8 cellular contexts compared by ENCODE assay signal in the genomic region with DNA sequence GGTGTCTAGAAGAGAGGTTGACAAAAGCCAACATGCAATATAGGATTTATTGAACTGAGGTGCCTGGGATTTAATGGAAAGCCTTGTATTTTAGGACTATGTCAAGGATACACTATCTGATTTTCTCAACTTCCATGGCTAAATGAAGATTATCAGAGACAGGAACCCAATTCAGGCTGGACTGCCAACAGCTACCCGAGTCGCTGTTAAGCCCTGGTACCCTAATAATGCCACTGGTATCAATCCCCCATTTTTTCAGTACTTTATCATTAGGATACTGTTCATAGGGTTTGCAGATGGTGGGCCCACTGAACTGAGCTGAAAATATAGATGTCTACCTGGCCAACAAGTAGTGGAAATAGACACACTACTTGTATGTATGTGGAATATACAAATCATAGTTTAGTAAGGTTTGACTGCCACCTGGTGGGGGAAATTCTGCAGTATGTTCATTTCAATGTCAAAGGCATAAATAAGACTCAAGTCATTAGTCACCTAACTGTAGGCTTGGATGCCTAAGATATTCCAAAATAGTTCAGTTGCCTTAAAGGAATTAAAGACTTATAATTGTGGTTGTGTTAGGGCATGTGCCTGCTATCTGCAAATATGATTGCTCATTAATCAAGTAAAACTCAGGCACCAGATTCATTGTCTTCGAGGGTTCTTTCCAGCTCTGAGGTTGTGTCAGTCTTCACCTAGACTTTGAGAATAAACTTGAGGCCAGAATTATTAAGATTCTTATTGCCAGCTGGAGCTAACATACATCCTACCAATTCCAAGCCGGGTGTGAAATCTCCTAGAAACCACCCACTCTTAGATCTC. TPM values are rescaled to one million over a fixed set of nuclear protein-coding genes. Genes with fewer than 3 reads are reported as not detected.
DNase-seq lines count a peak whose midpoint lies in the region; ATAC-seq and TF ChIP-seq lines count a peak whose summit lies in the region.

No MANE protein-coding gene starts in this region.

- peak; percentile 42 for TF ChIP-seq CTCF in HFF-Myc (IDR thresholded peaks at IDR 0.05; ENCODE audit: low read depth, low read length, missing control alignments)
- TF ChIP-seq CTCF in uterus (IDR thresholded peaks at IDR 0.05): peak in 3 of 4 experiments; percentile 20 to 38 (median 31)

- ATAC-seq in activated CD4-positive, alpha-beta T cell treated with anti-CD3 and anti-CD28 coated beads for 36 hours: peak; percentile 86
- ATAC-seq in naive thymus-derived CD4-positive, alpha-beta T cell: no peak

- CTCF ChIA-PET in activated CD4-positive, alpha-beta T cell treated with anti-CD3 and anti-CD28 coated beads for 36 hours (lab: Charles Lee): interaction anchor here (0.8 to 1.8 kb wide), 6 partner anchors 9 to 265 kb away, joined by 3 to 8 read pairs (median 3); no protein-coding TSS in a partner anchor
- CTCF ChIA-PET in naive thymus-derived CD4-positive, alpha-beta T cell (lab: Charles Lee): interaction anchor here (0.7 kb wide), 1 partner anchor 46 kb away, joined by 4 read pairs; no protein-coding TSS in a partner anchor

- H3K4me1 ChIP-seq in naive thymus-derived CD4-positive, alpha-beta T cell (ENCODE audit: control insufficient read depth in 2 of 2, insufficient read depth in 2 of 2, low read length in 2 of 2): no peaks in the 10 kb centered on the region
- no peaks in the 10 kb centered on the region for H3K4me1 ChIP-seq in uterus

- no peaks in the 10 kb centered on the region for H3K36me3 Mint-ChIP-seq in activated CD4-positive, alpha-beta T cell treated with anti-CD3 and anti-CD28 coated beads for 36 hours (ENCODE audit: low read depth)
- no peaks in the 10 kb centered on the region for H3K36me3 Mint-ChIP-seq in naive thymus-derived CD4-positive, alpha-beta T cell

- H3K4me3 ChIP-seq in HFF-Myc (replicated peaks; ENCODE audit: low read depth, low read length): no peak overlapping the region
- no peak overlapping the region for H3K4me3 ChIP-seq in naive thymus-derived CD4-positive, alpha-beta T cell (ENCODE audit: low read length)
- no peak overlapping the region for H3K4me3 ChIP-seq in uterus

- no peaks in the 10 kb centered on the region for H3K4me1 Mint-ChIP-seq in activated CD4-positive, alpha-beta T cell treated with anti-CD3 and anti-CD28 coated beads for 36 hours
- H3K4me1 Mint-ChIP-seq in naive thymus-derived CD4-positive, alpha-beta T cell: no peaks in the 10 kb centered on the region

- TF ChIP-seq POLR2A in uterus (IDR thresholded peaks at IDR 0.05): no peak

- H3K36me3 ChIP-seq in naive thymus-derived CD4-positive, alpha-beta T cell (ENCODE audit: control insufficient read depth in 2 of 3, insufficient read depth in 3 of 3, low read length in 3 of 3): no peaks in the 10 kb centered on the region
- no peaks in the 10 kb centered on the region for H3K36me3 ChIP-seq in uterus

- H3K9me3 ChIP-seq in naive thymus-derived CD4-positive, alpha-beta T cell (ENCODE audit: control insufficient read depth in 2 of 3, low read length in 3 of 3): no peaks in the 10 kb centered on the region
- no peaks in the 10 kb centered on the region for H3K9me3 ChIP-seq in uterus

- no peak overlapping the region for H3K27ac Mint-ChIP-seq in activated CD4-positive, alpha-beta T cell treated with anti-CD3 and anti-CD28 coated beads for 36 hours
- H3K27ac Mint-ChIP-seq in naive thymus-derived CD4-positive, alpha-beta T cell: no peak overlapping the region

- H3K27me3 Mint-ChIP-seq in activated CD4-positive, alpha-beta T cell treated with anti-CD3 and anti-CD28 coated beads for 36 hours: no peaks in the 10 kb centered on the region
- peaks cover 0 to 6% (median 2%) of the 10 kb centered on the region in 5 donors for H3K27me3 Mint-ChIP-seq in naive thymus-derived CD4-positive, alpha-beta T cell

- intact Hi-C loops in activated CD4-positive, alpha-beta T cell treated with anti-CD3 and anti-CD28 coated beads for 36 hours (cut with DNase I, micrococcal nuclease): loop anchor here in 1 of 2 experiments (1.0 to 5.0 kb wide), 3 partner anchors 12 to 260 kb away; no protein-coding TSS in a partner anchor
- intact Hi-C loops in naive thymus-derived CD4-positive, alpha-beta T cell (cut with micrococcal nuclease): loop anchor here in 1 of 2 donors (1.0 kb wide), 1 partner anchor 46 kb away; no protein-coding TSS in a partner anchor
- intact Hi-C loops in uterus (cut with DNase I; ENCODE audit: low total_unique reads): no loop called here

- no peak overlapping the region for H3K27ac ChIP-seq in epithelial cell of prostate
- no peak overlapping the region for H3K27ac ChIP-seq in naive thymus-derived CD4-positive, alpha-beta T cell (ENCODE audit: low read depth, low read length)
- no peak overlapping the region for H3K27ac ChIP-seq in uterus

- DNase-seq in stimulated activated naive CD4-positive, alpha-beta T cell (lab: John Stamatoyannopoulos, UW): peak in 5 of 6 experiments; percentile 1 to 51 (median 33)
- DNase-seq in stimulated activated naive CD4-positive, alpha-beta T cell treated with Interleukin-2 at 50 U/mL for 16 hours (lab: John Stamatoyannopoulos, UW): no peak
- peak; percentile 39 for DNase-seq in HFF-Myc (ENCODE audit: extremely low read depth, low read depth)
- DNase-seq in NCI-H1105 (lab: John Stamatoyannopoulos, UW): peak; percentile 49
- peak; percentile 75 for DNase-seq in activated CD4-positive, alpha-beta T cell treated with anti-CD3 and anti-CD28 coated beads for 36 hours
- peak; percentile 37 for DNase-seq in epithelial cell of prostate (ENCODE audit: low read depth, low spot score)
- peak in 8 of 9 donors; percentile 16 to 49 (median 34) for DNase-seq in naive thymus-derived CD4-positive, alpha-beta T cell
- peak; percentile 17 to 23 for DNase-seq in uterus

- H3K4me3 Mint-ChIP-seq in activated CD4-positive, alpha-beta T cell treated with anti-CD3 and anti-CD28 coated beads for 36 hours: no peak overlapping the region
- no peak overlapping the region for H3K4me3 Mint-ChIP-seq in naive thymus-derived CD4-positive, alpha-beta T cell

- no peaks in the 10 kb centered on the region for H3K9me3 Mint-ChIP-seq in activated CD4-positive, alpha-beta T cell treated with anti-CD3 and anti-CD28 coated beads for 36 hours (ENCODE audit: low read depth)
- H3K9me3 Mint-ChIP-seq in naive thymus-derived CD4-positive, alpha-beta T cell: no peaks in the 10 kb centered on the region

- H3K27me3 ChIP-seq in naive thymus-derived CD4-positive, alpha-beta T cell (ENCODE audit: control insufficient read depth in 2 of 2, insufficient read depth in 2 of 2, low read length in 2 of 2): no peaks in the 10 kb centered on the region
- H3K27me3 ChIP-seq in uterus: no peaks in the 10 kb centered on the region

- POLR2A ChIA-PET in activated CD4-positive, alpha-beta T cell treated with anti-CD3 and anti-CD28 coated beads for 36 hours (lab: Charles Lee): no interaction called here
- POLR2A ChIA-PET in naive thymus-derived CD4-positive, alpha-beta T cell (lab: Charles Lee): no interaction called here

RNA-seq across cellular contexts. Expression of a gene that starts 34.1 kb away (rescaled TPM):
- not detected for total RNA-seq in activated CD4-positive, alpha-beta T cell treated with anti-CD3 and anti-CD28 coated beads for 36 hours
- total RNA-seq in naive thymus-derived CD4-positive, alpha-beta T cell: not detected
- polyA plus RNA-seq in naive thymus-derived CD4-positive, alpha-beta T cell: not detected
- not detected for total RNA-seq in uterus
